15 cellular contexts compared by ENCODE assay signal in the genomic region with DNA sequence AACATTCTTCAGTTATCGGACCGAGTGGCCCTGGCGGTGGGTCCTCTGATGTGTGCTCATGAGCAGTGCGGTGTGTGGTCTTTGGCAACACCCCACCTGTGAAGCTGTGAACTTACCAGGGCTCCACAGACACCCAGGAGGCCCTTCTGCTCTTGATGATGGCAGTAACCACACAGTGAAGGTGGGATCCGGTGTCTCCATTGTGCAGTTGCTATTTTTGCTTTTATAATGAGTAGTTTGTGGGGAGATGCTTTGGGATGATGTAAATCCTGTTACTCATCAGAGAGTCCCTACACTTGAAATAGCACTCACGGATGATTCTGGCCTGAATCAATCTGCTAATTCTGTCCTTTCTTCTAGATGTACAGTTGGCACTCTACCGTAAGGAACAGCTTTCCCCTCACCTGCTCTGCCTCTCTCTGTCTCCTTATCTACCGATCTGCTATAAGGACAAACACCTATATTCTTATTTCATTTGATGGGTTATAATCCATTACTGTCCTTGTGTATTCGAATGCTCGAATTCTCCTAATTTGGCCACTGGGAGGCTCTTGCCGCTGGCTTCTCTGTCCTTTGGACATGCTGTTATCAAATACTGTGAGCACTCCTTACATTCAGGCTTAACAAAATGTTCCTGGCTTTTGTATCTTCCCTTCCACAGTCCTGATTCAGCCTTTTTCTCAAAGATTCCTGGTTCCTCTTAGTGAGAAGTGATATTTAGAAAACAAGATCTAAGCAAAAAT. TPM values are rescaled to one million over a fixed set of nuclear protein-coding genes. Genes with fewer than 3 reads are reported as not detected.
A peak's percentile ranks its signal among the peaks of the same experiment; 100 is the strongest.
DNase-seq lines count a peak whose midpoint lies in the region; ATAC-seq and TF ChIP-seq lines count a peak whose summit lies in the region.
"Had no signal": no experiment of that assay in that cellular context is flagged by ENCODE, and none has a peak within 500 bp of the region (broad histone marks: within the 10 kb centered on the region; RNA-seq: fewer than 3 reads in every experiment).

No MANE protein-coding gene starts in this region.

- CTCF ChIA-PET in OCI-LY7 (lab: Charles Lee; ENCODE audit: unreplicated experiment), result no interaction called here

- H3K36me3 ChIP-seq in OCI-LY7 (ENCODE audit: insufficient read depth, low read length), result peaks cover 1% of the 10 kb centered on the region; the same call in 1 of the 2 replicates
- H3K36me3 ChIP-seq in gastrocnemius medialis, result peaks cover 0 to 6% of the 10 kb centered on the region in 2 donors

- H3K27ac ChIP-seq in OCI-LY7 (ENCODE audit: low read depth, low read length, poor library complexity, severe bottlenecking), result no peak overlapping the region
- H3K27ac ChIP-seq in gastrocnemius medialis, result peak overlapping the region in 1 of 4 donors; percentile 42
- H3K27ac ChIP-seq: tibial nerve had no signal

- H3K4me3 ChIP-seq in OCI-LY7 (ENCODE audit: low read depth, low read length, poor library complexity, severe bottlenecking) (no peak overlapping the region), epithelial cell of proximal tubule (ENCODE audit: low read depth, low read length) (no peak overlapping the region), gastrocnemius medialis (no peak overlapping the region)
- H3K4me3 ChIP-seq: tibial nerve had no signal

- H3K79me2 ChIP-seq in OCI-LY7 (ENCODE audit: insufficient read depth, low read depth, low read length), result no peaks in the 10 kb centered on the region

- in situ Hi-C loops in gastrocnemius medialis (cut with MboI; ENCODE audit: low sequenced_read_pairs in 4 of 4), result no loop called here

- peak; percentile 96 to 99 for ATAC-seq in gastrocnemius medialis
- no peak for ATAC-seq in activated CD4-positive, CD25-positive, alpha-beta regulatory T cell treated with anti-CD3 and anti-CD28 coated beads, Interleukin-2, amount 50 U/mL, for 24 hours
- ATAC-seq: sciatic nerve had no signal

- no peaks in the 10 kb centered on the region for H4K20me1 ChIP-seq in OCI-LY7 (ENCODE audit: insufficient read depth, low read length)

- BruUV-seq in OCI-LY7 (replicated peaks; lab: Mats Ljungman, UMichigan), result no TSS peak

- H3K4me2 ChIP-seq in OCI-LY7 (ENCODE audit: low read length), result no peak overlapping the region

- H3K9me3 ChIP-seq in OCI-LY7 (ENCODE audit: low read length), result no peaks in the 10 kb centered on the region
- H3K9me3 ChIP-seq in gastrocnemius medialis, result no peaks in the 10 kb centered on the region

- no peak for TF ChIP-seq POLR2A in gastrocnemius medialis (IDR thresholded peaks at IDR 0.05)

- DNase-seq in ELR (ENCODE audit: low read depth), result peak; percentile 89
- no peak for DNase-seq in OCI-LY7 (ENCODE audit: low spot score)
- DNase-seq in epithelial cell of proximal tubule (ENCODE audit: low read depth), result no peak
- DNase-seq in gastrocnemius medialis, result peak in 1 of 2 donors; percentile 30
- DNase-seq in NCI-H774 (lab: John Stamatoyannopoulos, UW), result no peak
- DNase-seq in GM19240 (ENCODE audit: insufficient read length, low spot score), result no peak
- DNase-seq: activated CD4-positive, alpha-beta T cell treated with anti-CD3 and anti-CD28 coated beads, Interleukin-2, amount 50 U/mL, for 4 hours; activated naive CD4-positive, alpha-beta T cell treated with anti-CD3 and anti-CD28 coated beads, Interleukin-2, amount 10 ng/mL, durations not matched to agents 7 days and 5 days; H7; hypothalamus; Kasumi-1; NCI-H510A treated with DMSO at 0.1 percent for 48 hours had no signal

- no peaks in the 10 kb centered on the region for H3K4me1 ChIP-seq in OCI-LY7 (ENCODE audit: insufficient read depth, low read length, poor library complexity, severe bottlenecking)
- peaks cover 0 to 7% of the 10 kb centered on the region in 2 donors for H3K4me1 ChIP-seq in gastrocnemius medialis
- H3K4me1 ChIP-seq: tibial nerve had no signal

- no peak overlapping the region for H2AFZ ChIP-seq in OCI-LY7 (ENCODE audit: low read length)

- TF ChIP-seq CTCF in OCI-LY7 (conservative IDR thresholded peaks at IDR 0.05; ENCODE audit: low read length), result peak; percentile 38; the same call in 1 of the 2 replicates
- peak; percentile 19 for TF ChIP-seq CTCF in epithelial cell of proximal tubule (conservative IDR thresholded peaks at IDR 0.05; ENCODE audit: low read depth, low read length)
- no peak for TF ChIP-seq CTCF in gastrocnemius medialis (IDR thresholded peaks at IDR 0.05 in 4 of 5, conservative IDR thresholded peaks at IDR 0.05 in 1 of 5)

- no peaks in the 10 kb centered on the region for H3K9me2 ChIP-seq in OCI-LY7 (ENCODE audit: insufficient read depth, low read length)

- intact Hi-C loops in OCI-LY7 (cut with micrococcal nuclease; ENCODE audit: unreplicated experiment), result no loop called here
- intact Hi-C loops in gastrocnemius medialis (cut with DNase I; ENCODE audit: low total_unique reads), result no loop called here

- no peaks in the 10 kb centered on the region for H3K27me3 ChIP-seq in gastrocnemius medialis
- H3K27me3 ChIP-seq: tibial nerve had no signal

- POLR2A ChIA-PET in OCI-LY7 (lab: Charles Lee), result interaction anchor here (1.0 kb wide), 1 partner anchor 20 kb away, joined by 3 read pairs; no protein-coding TSS in a partner anchor

RNA-seq across cellular contexts. Expression of a gene that starts 20.2 kb away (rescaled TPM):
- 16.0 and 26.5 TPM in 2 replicates for total RNA-seq in OCI-LY7 (2014; rRNA removed; shearing (Covaris generic))
- total RNA-seq in OCI-LY7 (2022) (22.2 and 24.9 TPM in 2 replicates), epithelial cell of proximal tubule (20.9 and 22.9 TPM in 2 replicates), gastrocnemius medialis (10 to 100 TPM in 2 of 4 donors, 1 to 10 TPM in 2; 9.2 to 18.2 (median 10.5) TPM)

RNA-seq across cellular contexts. Expression of a gene that starts 20.6 kb away (rescaled TPM):
- 498 and 551 TPM in 2 replicates for total RNA-seq in OCI-LY7 (2014; rRNA removed; shearing (Covaris generic))
- total RNA-seq in OCI-LY7 (2022) (327 and 389 TPM in 2 replicates), epithelial cell of proximal tubule (610 and 905 TPM in 2 replicates), gastrocnemius medialis (100 to 1,000 TPM; 201 to 329 (median 267) TPM)

Comparison
In these comparisons a context has a peak if more than half of its experiments do, and no peak if none do; other contexts are left out.
1. CTCF ChIP-seq: peak in OCI-LY7 (single experiment) and epithelial cell of proximal tubule (single experiment); none in gastrocnemius medialis (0 of 5).
2. ATAC-seq: peak in gastrocnemius medialis (2 of 2); none in activated CD4-positive, CD25-positive, alpha-beta regulatory T cell treated with anti-CD3 and anti-CD28 coated beads, Interleukin-2, amount 50 U/mL, for 24 hours (0 of 2).